Comparison of ENCODE assay signal across 17 cellular contexts in genomic region chr19:18380843-18381242, GRCh38. TPM values are rescaled to one million over a fixed set of nuclear protein-coding genes. Genes with fewer than 3 reads are reported as not detected.
DNase-seq lines count a peak whose midpoint lies in the region; ATAC-seq and TF ChIP-seq lines count a peak whose summit lies in the region.
"Had no signal": no experiment of that assay in that cellular context is flagged by ENCODE, and none has a peak within 500 bp of the region (broad histone marks: within the 10 kb centered on the region; RNA-seq: fewer than 3 reads in every experiment).

No MANE protein-coding gene starts in this region.

- H3K9me3 ChIP-seq in HEK293 (ENCODE audit: control insufficient read depth, insufficient read depth, low read depth, low read length) (no peaks in the 10 kb centered on the region), mammary epithelial cell (replicated peaks; ENCODE audit: insufficient read depth, low read length) (no peaks in the 10 kb centered on the region), mucosa of rectum (ENCODE audit: control insufficient read depth in 2 of 2, low read length in 2 of 2) (no peaks in the 10 kb centered on the region), tibial artery (no peaks in the 10 kb centered on the region)

- dilution Hi-C loops in mammary epithelial cell (cut with HindIII; ENCODE audit: low sequenced_read_pairs): no loop called here

- no peak overlapping the region for H3K9ac ChIP-seq in mammary epithelial cell (ENCODE audit: insufficient read depth, low read length)
- peak overlapping the region; percentile 9 to 54 for H3K9ac ChIP-seq in mucosa of rectum (ENCODE audit: low read depth in 1 of 2, low read length in 2 of 2)

- in situ Hi-C loops in mammary epithelial cell (cut with MboI; ENCODE audit: low sequenced_read_pairs in 2 of 2): no loop called here

- H3K27ac ChIP-seq in HEK293 (ENCODE audit: extremely low read depth, low read depth, low read length) (no peak overlapping the region), mammary epithelial cell (ENCODE audit: insufficient read depth, low read depth, low read length) (no peak overlapping the region), mucosa of rectum (ENCODE audit: low read depth in 2 of 2, low read length in 2 of 2) (peak overlapping the region; percentile 77 to 79), tibial artery (peak overlapping the region; percentile 25 to 36)

- H3K4me3 ChIP-seq in HEK293 (ENCODE audit: low read depth, low read length) (no peak overlapping the region), mammary epithelial cell (replicated peaks in 1 of 3; ENCODE audit: insufficient read depth in 1 of 3, low read depth in 2 of 3, low read length in 3 of 3) (no peak overlapping the region), mucosa of rectum (ENCODE audit: low read length in 2 of 2) (no peak overlapping the region), tibial artery (no peak overlapping the region)

- no peak for ATAC-seq in HG02885 (IDR thresholded peaks at IDR 0.05; ENCODE audit: poor library complexity, unreplicated experiment)
- no peak for ATAC-seq in GM18520 (IDR thresholded peaks at IDR 0.05; ENCODE audit: unreplicated experiment)
- no peak for ATAC-seq in HG02623 (IDR thresholded peaks at IDR 0.05; ENCODE audit: unreplicated experiment)
- no peak for ATAC-seq in HG03175 (IDR thresholded peaks at IDR 0.05; ENCODE audit: unreplicated experiment)
- ATAC-seq: activated naive CD8-positive, alpha-beta T cell treated with anti-CD3 and anti-CD28 coated beads, Interleukin-2, amount 50 U/mL, for 24 hours had no signal

- no TSS peak for BruUV-seq in mammary epithelial cell (replicated peaks; lab: Mats Ljungman, UMichigan)

- no peak overlapping the region for H3K4me2 ChIP-seq in mammary epithelial cell (ENCODE audit: insufficient read depth, low read depth, low read length)

- DNase-seq in mammary epithelial cell: no peak
- no peak for DNase-seq in tibial artery
- DNase-seq: activated CD4-positive, alpha-beta T cell treated with anti-CD3 and anti-CD28 coated beads, Interleukin-2, amount 50 U/mL, for 4 hours; activated naive CD8-positive, alpha-beta T cell treated with anti-CD3 and anti-CD28 coated beads, Interleukin-2, amount 50 U/mL, for 24 hours; activated T-cell treated with anti-CD3 and anti-CD28 coated beads, Interleukin-2, amount 50 U/mL, for 24 hours; cerebellar nuclear complex; DND-41; NCI-H1694; NCI-H524 had no signal

- H3K4me1 ChIP-seq in HEK293 (ENCODE audit: control insufficient read depth, insufficient read depth, low read length) (no peaks in the 10 kb centered on the region), mammary epithelial cell (ENCODE audit: insufficient read depth, low read length) (peaks cover 17% of the 10 kb centered on the region), mucosa of rectum (ENCODE audit: control insufficient read depth in 2 of 2, insufficient read depth in 2 of 2, low read length in 2 of 2) (peaks cover 7 to 21% of the 10 kb centered on the region in 2 donors), tibial artery (peaks cover 0 to 24% (median under 1%) of the 10 kb centered on the region in 4 donors)

- no peak for TF ChIP-seq CTCF in HEK293 (tag by site-specific recombination; IDR thresholded peaks at IDR 0.05)
- no peak for TF ChIP-seq CTCF in mammary epithelial cell (conservative IDR thresholded peaks at IDR 0.05 in 1 of 2, IDR thresholded peaks at IDR 0.05 in 1 of 2; ENCODE audit: extremely low read depth in 1 of 2, insufficient read depth in 1 of 2, low read depth in 1 of 2, low read length in 2 of 2)
- TF ChIP-seq CTCF in tibial artery (IDR thresholded peaks at IDR 0.05): no peak

- POLR2A ChIA-PET in HEK293 (lab: Yijun Ruan, JAX): interaction anchor here (0.7 to 1.3 kb wide), 7 partner anchors 7 to 99 kb away, joined by 3 to 10 read pairs (median 4); partner anchors contain the start of genes JUND and SSBP4

- WGBS in mammary epithelial cell (ENCODE audit: low coverage, missing lambda C conversion rate): 100% methylated on average over 2 of the region's 3 CpGs

- H2AFZ ChIP-seq in mammary epithelial cell (ENCODE audit: low read depth, low read length): peak overlapping the region; percentile 73

- no peaks in the 10 kb centered on the region for H3K36me3 ChIP-seq in HEK293 (ENCODE audit: control insufficient read depth in 2 of 2, insufficient read depth in 1 of 2, low read length in 2 of 2)
- H3K36me3 ChIP-seq in mammary epithelial cell (ENCODE audit: insufficient read depth, low read length): no peaks in the 10 kb centered on the region
- no peaks in the 10 kb centered on the region for H3K36me3 ChIP-seq in mucosa of rectum (ENCODE audit: control insufficient read depth in 2 of 2, insufficient read depth in 2 of 2, low read length in 2 of 2)
- H3K36me3 ChIP-seq in tibial artery: no peaks in the 10 kb centered on the region

- CTCF ChIA-PET in HEK293 (lab: Yijun Ruan, JAX) (interaction anchor here (0.6 to 1.7 kb wide), 7 partner anchors 8 to 108 kb away, joined by 3 to 6 read pairs (median 4); no protein-coding TSS in a partner anchor), mammary epithelial cell (lab: Charles Lee; ENCODE audit: low non-redundant PET) (interaction anchor here (0.7 kb wide), 1 partner anchor 107 kb away, joined by 5 read pairs; no protein-coding TSS in a partner anchor)

- intact Hi-C loops in mammary epithelial cell (cut with micrococcal nuclease) (no loop called here), tibial artery (cut with DNase I; ENCODE audit: low total_unique reads) (no loop called here)

- no peaks in the 10 kb centered on the region for H3K79me2 ChIP-seq in mammary epithelial cell (ENCODE audit: insufficient read depth, low read length)

- H3K27me3 ChIP-seq in mammary epithelial cell (ENCODE audit: insufficient read depth, low read length) (no peaks in the 10 kb centered on the region), mucosa of rectum (ENCODE audit: control insufficient read depth in 2 of 2, insufficient read depth in 2 of 2, low read length in 2 of 2) (no peaks in the 10 kb centered on the region), tibial artery (peaks cover 0 to 31% of the 10 kb centered on the region in 2 donors)

- H4K20me1 ChIP-seq in mammary epithelial cell (ENCODE audit: insufficient read depth, low read length): no peaks in the 10 kb centered on the region

TF ChIP-seq in HEK293, 187 proteins besides CTCF, POLR2A, EP300 and RAD21:
- TF ChIP-seq ZNF121 (tag by site-specific recombination; IDR thresholded peaks at IDR 0.05) (peak; percentile 98), GLI4 (tag by site-specific recombination; IDR thresholded peaks at IDR 0.05) (no peak), KLF17 (tag by site-specific recombination; IDR thresholded peaks at IDR 0.05) (no peak), PRDM4 (tag by site-specific recombination; IDR thresholded peaks at IDR 0.05) (no peak), GLIS1 (tag by site-specific recombination; IDR thresholded peaks at IDR 0.05) (no peak), ZNF184 (tag by site-specific recombination; IDR thresholded peaks at IDR 0.05) (no peak)

RNA-seq across cellular contexts. Expression of gene GDF15, which starts 5.1 kb away (rescaled TPM):
- 10 to 100 TPM; 78.7 to 93.2 TPM for total RNA-seq in mammary epithelial cell
- polyA plus RNA-seq in mammary epithelial cell: 21.2 TPM
- polyA minus RNA-seq in mammary epithelial cell: 1.8 TPM
- total RNA-seq: mononuclear cell, OCI-LY7 had no signal

RNA-seq across cellular contexts. Expression of gene LRRC25, which starts 16.6 kb away (rescaled TPM):
- total RNA-seq in mammary epithelial cell: not detected
- not detected for polyA plus RNA-seq in mammary epithelial cell
- not detected for polyA minus RNA-seq in mammary epithelial cell

RNA-seq across cellular contexts. Expression of gene SSBP4, which starts 38.4 kb away (rescaled TPM):
- total RNA-seq in mammary epithelial cell: 10 to 100 TPM; 34.0 to 41.0 TPM
- polyA plus RNA-seq in mammary epithelial cell: 14.3 TPM
- polyA minus RNA-seq in mammary epithelial cell: 1.7 TPM

RNA-seq across cellular contexts. Expression of gene PGPEP1, which starts 40.4 kb away (rescaled TPM):
- 10 to 100 TPM; 16.3 to 18.7 TPM for total RNA-seq in mammary epithelial cell
- polyA plus RNA-seq in mammary epithelial cell: 4.5 TPM
- polyA minus RNA-seq in mammary epithelial cell: 7.3 TPM

RNA-seq across cellular contexts. Expression of gene ISYNA1, which starts 57.1 kb away (rescaled TPM):
- total RNA-seq in mammary epithelial cell: 10 to 100 TPM; 13.0 to 26.3 TPM
- polyA plus RNA-seq in mammary epithelial cell: 14.9 TPM
- polyA minus RNA-seq in mammary epithelial cell: 10.4 TPM

Comparison
In these comparisons a context has a peak if more than half of its experiments do, and no peak if none do; other contexts are left out.
1. H3K27ac ChIP-seq: peak in mucosa of rectum (2 of 2) and tibial artery (2 of 2); none in HEK293 (single experiment) and mammary epithelial cell (single experiment).